27 cellular contexts compared by ENCODE assay signal in genomic region chr2:226694910-226695309, GRCh38.
"Had no signal": no experiment of that assay in that cellular context is flagged by ENCODE, and none has a peak within 500 bp of the region (broad histone marks: within the 10 kb centered on the region; RNA-seq: fewer than 3 reads in every experiment).

No MANE protein-coding gene starts in this region.

- H3K9ac ChIP-seq: SK-N-SH had no signal

- FAIRE-seq: bronchial epithelial cell, K562, TTC549 had no signal

- H3K27ac ChIP-seq: Peyer's patch, SJSA1 had no signal

- H3K9me3 ChIP-seq: MG63, Peyer's patch, SJSA1, SK-N-SH had no signal

- ATAC-seq: activated CD4-positive, alpha-beta T cell treated with anti-CD3 and anti-CD28 coated beads for 36 hours; activated CD4-positive, CD25-positive, alpha-beta regulatory T cell treated with anti-CD3 and anti-CD28 coated beads, Interleukin-2, amount 50 U/mL, for 24 hours; activated CD8-positive, alpha-beta T cell treated with anti-CD3 and anti-CD28 coated beads, Interleukin-2, amount 10 ng/mL, durations not matched to agents 7 days and 5 days; K562 had no signal

- H3K4me2 ChIP-seq: SK-N-SH had no signal

- DNase-seq: activated CD4-positive, alpha-beta T cell treated with anti-CD3 and anti-CD28 coated beads for 36 hours; activated CD4-positive, alpha-beta T cell treated with anti-CD3 and anti-CD28 coated beads, Interleukin-2, amount 10 ng/mL, durations not matched to agents 7 days and 5 days; activated CD4-positive, alpha-beta T cell treated with anti-CD3 and anti-CD28 coated beads, Interleukin-2, amount 50 U/mL, for 48 hours; activated CD8-positive, alpha-beta T cell treated with anti-CD3 and anti-CD28 coated beads, Interleukin-2, amount 10 ng/mL, durations not matched to agents 7 days and 5 days; activated gamma-delta T cell; activated naive CD4-positive, alpha-beta T cell treated with Interleukin-2 at 50 U/mL for 16 hours; activated naive CD8-positive, alpha-beta T cell treated with anti-CD3 and anti-CD28 coated beads, Interleukin-2, amount 10 ng/mL, durations not matched to agents 7 days and 5 days; activated T-cell treated with anti-CD3 and anti-CD28 coated beads, Interleukin-2, amount 50 U/mL, for 24 hours; central memory CD4-positive, alpha-beta T cell; Karpas-422; MG63; MV-4-11; NCI-H1092; NCI-H1436 treated with DMSO at 0.1 percent for 48 hours; NCI-H1694 treated with DMSO at 0.1 percent for 48 hours; NCI-H2029; NCI-H345; NCI-H524 treated with DMSO at 0.1 percent for 48 hours; Peyer's patch; RPMI8226; SHP77 treated with DMSO at 0.1 percent for 48 hours; SK-N-SH had no signal

- H3K36me3 ChIP-seq: MG63, Peyer's patch, SJSA1 had no signal

- H3K27me3 ChIP-seq: MG63, Peyer's patch, SJSA1 had no signal

- H3K4me3 ChIP-seq: K562, MG63, Peyer's patch, SJSA1 had no signal
